In genomic region chr16:10879681-10880589, GRCh38 we compare ENCODE assay signal across 10 cellular contexts. TPM values are rescaled to one million over a fixed set of nuclear protein-coding genes. Genes with fewer than 3 reads are reported as not detected.
DNase-seq lines count a peak whose midpoint lies in the region; ATAC-seq and TF ChIP-seq lines count a peak whose summit lies in the region.
"Had no signal": no experiment of that assay in that cellular context is flagged by ENCODE, and none has a peak within 500 bp of the region (broad histone marks: within the 10 kb centered on the region; RNA-seq: fewer than 3 reads in every experiment).

No MANE protein-coding gene starts in this region.

- H3K27me3 ChIP-seq in mucosa of rectum (ENCODE audit: control insufficient read depth in 2 of 2, insufficient read depth in 2 of 2, low read length in 2 of 2) (peaks cover 0 to 13% of the 10 kb centered on the region in 2 donors), vagina (no peaks in the 10 kb centered on the region), smooth muscle cell (ENCODE audit: low read depth) (peaks cover 65% of the 10 kb centered on the region)

- no peak overlapping the region for H3K4me2 ChIP-seq in smooth muscle cell

- H3K27ac Mint-ChIP-seq in activated naive CD8-positive, alpha-beta T cell treated with anti-CD3 and anti-CD28 coated beads, Interleukin-2, amount 50 U/mL, for 24 hours, result peak overlapping the region; percentile 43

- peaks cover 62% of the 10 kb centered on the region for H3K27me3 Mint-ChIP-seq in activated naive CD8-positive, alpha-beta T cell treated with anti-CD3 and anti-CD28 coated beads, Interleukin-2, amount 50 U/mL, for 24 hours

- H4K20me1 ChIP-seq in smooth muscle cell (ENCODE audit: low read depth), result no peaks in the 10 kb centered on the region

- no peaks in the 10 kb centered on the region for H3K9me3 Mint-ChIP-seq in activated naive CD8-positive, alpha-beta T cell treated with anti-CD3 and anti-CD28 coated beads, Interleukin-2, amount 50 U/mL, for 24 hours

- H3K4me1 ChIP-seq in mucosa of rectum (ENCODE audit: control insufficient read depth in 2 of 2, insufficient read depth in 2 of 2, low read length in 2 of 2), result peaks cover 7 to 13% of the 10 kb centered on the region in 2 donors
- peaks cover 17% of the 10 kb centered on the region for H3K4me1 ChIP-seq in vagina
- no peaks in the 10 kb centered on the region for H3K4me1 ChIP-seq in smooth muscle cell (ENCODE audit: low read depth)

- peak overlapping the region; percentile 84 for H3K4me3 Mint-ChIP-seq in activated naive CD8-positive, alpha-beta T cell treated with anti-CD3 and anti-CD28 coated beads, Interleukin-2, amount 50 U/mL, for 24 hours

- H3K36me3 ChIP-seq in mucosa of rectum (ENCODE audit: control insufficient read depth in 2 of 2, insufficient read depth in 2 of 2, low read length in 2 of 2), result no peaks in the 10 kb centered on the region
- no peaks in the 10 kb centered on the region for H3K36me3 ChIP-seq in vagina
- H3K36me3 ChIP-seq in smooth muscle cell (ENCODE audit: low read depth), result no peaks in the 10 kb centered on the region

- H2AFZ ChIP-seq in smooth muscle cell (ENCODE audit: low read depth), result no peak overlapping the region

- H3K9ac ChIP-seq in mucosa of rectum (ENCODE audit: low read depth in 1 of 2, low read length in 2 of 2) (no peak overlapping the region), smooth muscle cell (ENCODE audit: low read depth) (no peak overlapping the region)

- peaks cover 68% of the 10 kb centered on the region for H3K4me1 Mint-ChIP-seq in activated naive CD8-positive, alpha-beta T cell treated with anti-CD3 and anti-CD28 coated beads, Interleukin-2, amount 50 U/mL, for 24 hours

- no peaks in the 10 kb centered on the region for H3F3A ChIP-seq in smooth muscle cell (ENCODE audit: low read depth)

- H3K4me3 ChIP-seq in mucosa of rectum (ENCODE audit: low read length in 2 of 2), result peak overlapping the region; percentile 57 to 77
- peak overlapping the region; percentile 49 to 54 for H3K4me3 ChIP-seq in vagina
- H3K4me3 ChIP-seq in smooth muscle cell, result no peak overlapping the region

- intact Hi-C loops in left ventricle myocardium superior (cut with micrococcal nuclease), result no loop called here
- intact Hi-C loops in Right ventricle myocardium inferior (cut with DNase I), result no loop called here
- intact Hi-C loops in vagina (cut with DNase I), result no loop called here

- H3K27ac ChIP-seq in mucosa of rectum (ENCODE audit: low read depth in 2 of 2, low read length in 2 of 2) (peak overlapping the region; percentile 25 to 41), vagina (peak overlapping the region; percentile 30), smooth muscle cell (ENCODE audit: low read depth) (no peak overlapping the region)

- TF ChIP-seq CTCF in vagina (IDR thresholded peaks at IDR 0.05), result no peak
- TF ChIP-seq CTCF in smooth muscle cell (IDR thresholded peaks at IDR 0.05; ENCODE audit: borderline replicate concordance, insufficient read depth, poor library complexity, severe bottlenecking), result no peak

- H3K9me3 ChIP-seq in mucosa of rectum (ENCODE audit: control insufficient read depth in 2 of 2, low read length in 2 of 2) (no peaks in the 10 kb centered on the region), vagina (no peaks in the 10 kb centered on the region), smooth muscle cell (replicated peaks; ENCODE audit: low read depth) (no peaks in the 10 kb centered on the region)

- WGBS in smooth muscle cell (ENCODE audit: low lambda C conversion rate), result 87% methylated on average over 21 of the region's 21 CpGs

- H3K36me3 Mint-ChIP-seq in activated naive CD8-positive, alpha-beta T cell treated with anti-CD3 and anti-CD28 coated beads, Interleukin-2, amount 50 U/mL, for 24 hours (ENCODE audit: low read depth), result peaks cover 3% of the 10 kb centered on the region

- ATAC-seq in left ventricle myocardium superior (peak; percentile 8), Right ventricle myocardium inferior (no peak)
- no peak for ATAC-seq in activated naive CD8-positive, alpha-beta T cell treated with anti-CD3 and anti-CD28 coated beads, Interleukin-2, amount 50 U/mL, for 24 hours

- DNase-seq in left ventricle myocardium superior (no peak), Right ventricle myocardium inferior (ENCODE audit: missing footprints) (no peak), vagina (ENCODE audit: extremely low spot score in 2 of 2) (no peak), NCI-H2081 treated with DMSO at 0.1 percent for 48 hours (lab: John Stamatoyannopoulos, UW) (no peak), smooth muscle cell (lab: John Stamatoyannopoulos, UW; ENCODE audit: unreplicated experiment) (no peak), A172 (ENCODE audit: low spot score) (no peak)
- DNase-seq in activated naive CD8-positive, alpha-beta T cell treated with anti-CD3 and anti-CD28 coated beads, Interleukin-2, amount 50 U/mL, for 24 hours, result no peak
- DNase-seq: activated CD4-positive, CD25-positive, alpha-beta regulatory T cell; NCI-H446 had no signal

- no peak for TF ChIP-seq POLR2A in vagina (IDR thresholded peaks at IDR 0.05)

- no peaks in the 10 kb centered on the region for H3K79me2 ChIP-seq in smooth muscle cell (ENCODE audit: low read depth)

RNA-seq across cellular contexts. Expression of gene CIITA, which starts 2.9 kb away (rescaled TPM):
- total RNA-seq in left ventricle myocardium superior (12.2 TPM), Right ventricle myocardium inferior (11.0 TPM), vagina (16.7 TPM), smooth muscle cell (not detected in 2 replicates)
- polyA plus RNA-seq in smooth muscle cell, result 0.11 and 0.31 TPM in 2 replicates
- total RNA-seq in A172 (2014; rRNA removed; shearing (Covaris generic)), result 0.07 TPM in 1 of 2 replicates, not detected in the other
